34 cellular contexts compared by ENCODE assay signal in genomic region chr17:49247949-49248348, GRCh38. TPM values are rescaled to one million over a fixed set of nuclear protein-coding genes. Genes with fewer than 3 reads are reported as not detected.
"Had no signal": no experiment of that assay in that cellular context is flagged by ENCODE, and none has a peak within 500 bp of the region (broad histone marks: within the 10 kb centered on the region; RNA-seq: fewer than 3 reads in every experiment).

No MANE protein-coding gene starts in this region.

- ATAC-seq: activated CD8-positive, alpha-beta memory T cell treated with anti-CD3 and anti-CD28 coated beads, Interleukin-2, amount 10 ng/mL, durations not matched to agents 7 days and 5 days; body of pancreas; PC-3 had no signal

- H3K4me1 Mint-ChIP-seq: activated CD4-positive, alpha-beta memory T cell treated with anti-CD3 and anti-CD28 coated beads, Interleukin-2, amount 10 ng/mL, durations not matched to agents 7 days and 5 days; activated CD8-positive, alpha-beta memory T cell treated with anti-CD3 and anti-CD28 coated beads, Interleukin-2, amount 10 ng/mL, durations not matched to agents 7 days and 5 days; activated naive CD8-positive, alpha-beta T cell treated with anti-CD3 and anti-CD28 coated beads, Interleukin-2, amount 10 ng/mL, durations not matched to agents 7 days and 5 days had no signal

- DNase-seq: activated CD4-positive, alpha-beta memory T cell treated with anti-CD3 and anti-CD28 coated beads, Interleukin-2, amount 10 ng/mL, durations not matched to agents 7 days and 5 days; activated CD4-positive, alpha-beta T cell treated with anti-CD3 and anti-CD28 coated beads for 1 hour; activated CD4-positive, alpha-beta T cell treated with anti-CD3 and anti-CD28 coated beads for 48 hours; activated CD4-positive, CD25-positive, alpha-beta regulatory T cell; activated CD8-positive, alpha-beta memory T cell treated with anti-CD3 and anti-CD28 coated beads for 24 hours; activated CD8-positive, alpha-beta memory T cell treated with anti-CD3 and anti-CD28 coated beads, Interleukin-2, amount 10 ng/mL, durations not matched to agents 7 days and 5 days; activated CD8-positive, alpha-beta memory T cell treated with anti-CD3 and anti-CD28 coated beads, Interleukin-2, amount 50 U/mL, for 48 hours; activated effector memory CD4-positive, alpha-beta T cell treated with Interleukin-2 at 50 U/mL for 16 hours; activated naive CD4-positive, alpha-beta T cell treated with anti-CD3 and anti-CD28 coated beads, Interleukin-2, amount 50 U/mL, for 16 hours; activated naive CD8-positive, alpha-beta T cell treated with anti-CD3 and anti-CD28 coated beads, Interleukin-2, amount 10 ng/mL, durations not matched to agents 7 days and 5 days; activated T-cell treated with anti-CD3 and anti-CD28 coated beads, Interleukin-2, amount 50 U/mL, for 48 hours; body of pancreas; NCI-H1092 treated with DMSO at 0.1 percent for 48 hours; NCI-H1417; NCI-H146; NCI-H187; NCI-H2029 treated with DMSO at 0.1 percent for 48 hours; NCI-H2107; NCI-H2171; NCI-H510A; NCI-H526; NCI-H748 treated with DMSO at 0.1 percent for 48 hours; NK-92 treated with Interleukin-12 subunit alpha and Interleukin-12 subunit beta, amount 100 ng/mL, for 24 hours; PC-3; Peyer's patch; RPMI8226; SHP77 treated with DMSO at 0.1 percent for 48 hours; SK-N-SH; WERI-Rb-1 had no signal

- H3K36me3 Mint-ChIP-seq: activated CD8-positive, alpha-beta memory T cell treated with anti-CD3 and anti-CD28 coated beads, Interleukin-2, amount 10 ng/mL, durations not matched to agents 7 days and 5 days; activated naive CD8-positive, alpha-beta T cell treated with anti-CD3 and anti-CD28 coated beads, Interleukin-2, amount 10 ng/mL, durations not matched to agents 7 days and 5 days had no signal

- H3K27ac Mint-ChIP-seq: activated CD4-positive, alpha-beta memory T cell treated with anti-CD3 and anti-CD28 coated beads, Interleukin-2, amount 10 ng/mL, durations not matched to agents 7 days and 5 days; activated CD8-positive, alpha-beta memory T cell treated with anti-CD3 and anti-CD28 coated beads, Interleukin-2, amount 10 ng/mL, durations not matched to agents 7 days and 5 days; activated naive CD8-positive, alpha-beta T cell treated with anti-CD3 and anti-CD28 coated beads, Interleukin-2, amount 10 ng/mL, durations not matched to agents 7 days and 5 days; T-helper 1 cell treated with Interleukin-12 subunit alpha and Interleukin-12 subunit beta and Interleukin-4 antibody, amounts not matched to agents 30 μg/mL and 1 μg/mL, for 36 hours; T-helper 2 cell treated with Interferon-gamma antibody and Interleukin-4, amounts not matched to agents 5 μg/mL and 100 μg/mL, for 36 hours had no signal

- FAIRE-seq: astrocyte had no signal

- H3K4me3 Mint-ChIP-seq: activated CD4-positive, alpha-beta memory T cell treated with anti-CD3 and anti-CD28 coated beads, Interleukin-2, amount 10 ng/mL, durations not matched to agents 7 days and 5 days; activated CD8-positive, alpha-beta memory T cell treated with anti-CD3 and anti-CD28 coated beads, Interleukin-2, amount 10 ng/mL, durations not matched to agents 7 days and 5 days; activated naive CD8-positive, alpha-beta T cell treated with anti-CD3 and anti-CD28 coated beads, Interleukin-2, amount 10 ng/mL, durations not matched to agents 7 days and 5 days; T-helper 1 cell treated with Interleukin-12 subunit alpha and Interleukin-12 subunit beta and Interleukin-4 antibody, amounts not matched to agents 30 μg/mL and 1 μg/mL, for 36 hours; T-helper 2 cell treated with Interferon-gamma antibody and Interleukin-4, amounts not matched to agents 5 μg/mL and 100 μg/mL, for 36 hours had no signal

- H3K9me3 Mint-ChIP-seq: activated CD4-positive, alpha-beta memory T cell treated with anti-CD3 and anti-CD28 coated beads, Interleukin-2, amount 10 ng/mL, durations not matched to agents 7 days and 5 days; activated naive CD8-positive, alpha-beta T cell treated with anti-CD3 and anti-CD28 coated beads, Interleukin-2, amount 10 ng/mL, durations not matched to agents 7 days and 5 days; T-helper 1 cell treated with Interleukin-12 subunit alpha and Interleukin-12 subunit beta and Interleukin-4 antibody, amounts not matched to agents 30 μg/mL and 1 μg/mL, for 36 hours; T-helper 2 cell treated with Interferon-gamma antibody and Interleukin-4, amounts not matched to agents 5 μg/mL and 100 μg/mL, for 36 hours had no signal

RNA-seq across cellular contexts. Expression of gene PHOSPHO1, which starts 17.4 kb away (rescaled TPM):
- total RNA-seq: activated CD4-positive, alpha-beta memory T cell treated with anti-CD3 and anti-CD28 coated beads, Interleukin-2, amount 10 ng/mL, durations not matched to agents 7 days and 5 days; activated CD8-positive, alpha-beta memory T cell treated with anti-CD3 and anti-CD28 coated beads, Interleukin-2, amount 10 ng/mL, durations not matched to agents 7 days and 5 days; activated naive CD8-positive, alpha-beta T cell treated with anti-CD3 and anti-CD28 coated beads, Interleukin-2, amount 10 ng/mL, durations not matched to agents 7 days and 5 days; Peyer's patch had no signal

RNA-seq across cellular contexts. Expression of gene ABI3, which starts 37.4 kb away (rescaled TPM):
- total RNA-seq: LHCN-M2, PC-3, SJSA1 had no signal

RNA-seq across cellular contexts. Expression of gene GNGT2, which starts 37.6 kb away (rescaled TPM):
- total RNA-seq: astrocyte, LHCN-M2, SJSA1 had no signal
